8 cellular contexts compared by ENCODE assay signal in the genomic region with DNA sequence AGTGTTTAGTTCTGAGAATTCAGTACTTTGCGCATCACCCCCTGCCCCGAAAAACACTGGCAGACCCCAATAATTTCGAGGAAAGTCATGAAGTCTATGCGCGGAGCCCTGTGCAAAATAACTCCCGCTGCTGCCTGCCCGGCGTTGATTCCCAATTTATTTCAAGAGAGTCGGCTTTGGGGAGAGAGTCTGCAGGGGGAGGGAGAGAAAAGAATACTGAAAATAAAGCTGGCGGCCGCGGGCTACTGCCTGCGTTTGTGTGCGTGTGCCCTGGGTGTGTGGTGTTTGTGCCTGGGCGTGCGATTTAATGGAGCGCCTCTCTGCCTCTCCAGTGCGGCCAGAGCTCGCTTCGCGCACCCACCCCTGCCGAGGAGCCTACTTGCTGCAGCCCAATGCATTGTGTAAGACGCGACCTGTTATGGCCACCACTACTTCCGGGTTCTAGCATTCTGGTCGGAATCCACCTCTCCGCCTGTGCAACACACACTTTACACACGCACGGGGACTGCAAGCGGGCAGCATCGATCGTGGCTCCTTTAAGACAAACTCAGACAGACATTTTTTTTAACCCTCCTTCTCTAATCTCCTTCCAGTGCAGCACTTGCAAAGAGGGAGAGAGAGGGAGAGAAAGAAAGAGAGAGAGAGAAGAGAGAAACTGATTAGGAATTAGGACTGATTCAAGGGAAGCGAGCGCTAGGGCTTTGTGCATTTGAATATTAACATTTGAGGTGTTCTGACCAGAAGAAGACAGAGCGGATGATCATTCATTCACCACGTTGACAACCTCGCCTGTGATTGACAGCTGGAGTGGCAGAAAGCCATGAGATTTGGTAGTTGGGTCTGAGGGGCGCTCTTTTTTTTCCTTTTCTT. TPM values are rescaled to one million over a fixed set of nuclear protein-coding genes. Genes with fewer than 3 reads are reported as not detected.
DNase-seq lines count a peak whose midpoint lies in the region; ATAC-seq, FAIRE-seq and TF ChIP-seq lines count a peak whose summit lies in the region.

A gene (plus strand): TSS at position 447 of the 870 bp plus-strand sequence. CDS start 732 bp downstream, outside the sequence.

- H4K8ac ChIP-seq in H1 (ENCODE audit: extremely low read depth, insufficient read depth, low read length) = peak within 1 kb of the TSS; percentile 81; the same call in 1 of the 2 replicates

- peaks cover 0 to 11% of the 10 kb centered on the region in 2 experiments for H4K20me1 ChIP-seq in H1 (replicated peaks in 1 of 2; ENCODE audit: control insufficient read depth in 1 of 2, insufficient read depth in 2 of 2, low read length in 2 of 2)

- H3K56ac ChIP-seq in H1 (replicated peaks; ENCODE audit: insufficient read length, low read depth, low read length) = no peak within 1 kb of the TSS

- H3K36me3 ChIP-seq in H1 (ENCODE audit: control insufficient read depth in 2 of 4, insufficient read depth in 4 of 4, low read length in 3 of 4) = no peaks in the 10 kb centered on the region
- peaks cover 0 to 5% (median under 1%) of the 10 kb centered on the region in 4 donors for H3K36me3 ChIP-seq in liver (ENCODE audit: control insufficient read depth in 4 of 4, insufficient read depth in 3 of 4, low read depth in 1 of 4, low read length in 3 of 4)

- H3K4ac ChIP-seq in H1 (replicated peaks; ENCODE audit: insufficient read length, low read depth, low read length) = no peak within 1 kb of the TSS

- peak within 1 kb of the TSS; percentile 18; the same call in 1 of the 2 replicates for H2BK12ac ChIP-seq in H1 (ENCODE audit: low read depth, low read length)

- H3K9me3 Mint-ChIP-seq in activated T-cell treated with anti-CD3 and anti-CD28 coated beads, Interleukin-2, amount 50 U/mL, for 24 hours = no peaks in the 10 kb centered on the region
- H3K9me3 Mint-ChIP-seq in T-cell = peaks cover 0 to 2% (median 0%) of the 10 kb centered on the region in 3 donors
- H3K9me3 Mint-ChIP-seq in stimulated activated naive CD8-positive, alpha-beta T cell treated with anti-CD3 and anti-CD28 coated beads, Interleukin-15, Interleukin-2, amounts not matched to agents 100 ng/mL and 50 ng/mL, for 24 hours = no peaks in the 10 kb centered on the region

- no peak within 1 kb of the TSS for H2BK20ac ChIP-seq in H1 (ENCODE audit: low read length)

- peak within 1 kb of the TSS; percentile 71 for H3K4me3 Mint-ChIP-seq in activated T-cell treated with anti-CD3 and anti-CD28 coated beads, Interleukin-2, amount 50 U/mL, for 24 hours
- peak within 1 kb of the TSS; percentile 32 to 69 (median 64) for H3K4me3 Mint-ChIP-seq in T-cell
- peak within 1 kb of the TSS; percentile 83 for H3K4me3 Mint-ChIP-seq in stimulated activated naive CD8-positive, alpha-beta T cell treated with anti-CD3 and anti-CD28 coated beads, Interleukin-15, Interleukin-2, amounts not matched to agents 100 ng/mL and 50 ng/mL, for 24 hours

- no peaks in the 10 kb centered on the region for H3K36me3 Mint-ChIP-seq in activated T-cell treated with anti-CD3 and anti-CD28 coated beads, Interleukin-2, amount 50 U/mL, for 24 hours (ENCODE audit: low read depth)
- H3K36me3 Mint-ChIP-seq in T-cell = no peaks in the 10 kb centered on the region
- H3K36me3 Mint-ChIP-seq in stimulated activated naive CD8-positive, alpha-beta T cell treated with anti-CD3 and anti-CD28 coated beads, Interleukin-15, Interleukin-2, amounts not matched to agents 100 ng/mL and 50 ng/mL, for 24 hours (ENCODE audit: low read depth) = no peaks in the 10 kb centered on the region

- H3K4me1 Mint-ChIP-seq in activated T-cell treated with anti-CD3 and anti-CD28 coated beads, Interleukin-2, amount 50 U/mL, for 24 hours (ENCODE audit: low read depth) = peaks cover 40% of the 10 kb centered on the region
- H3K4me1 Mint-ChIP-seq in T-cell = peaks cover 39 to 44% (median 39%) of the 10 kb centered on the region in 3 donors
- H3K4me1 Mint-ChIP-seq in stimulated activated naive CD8-positive, alpha-beta T cell treated with anti-CD3 and anti-CD28 coated beads, Interleukin-15, Interleukin-2, amounts not matched to agents 100 ng/mL and 50 ng/mL, for 24 hours (ENCODE audit: low read depth) = peaks cover 39% of the 10 kb centered on the region

- H4K91ac ChIP-seq in H1 (replicated peaks; ENCODE audit: insufficient read length, low read length) = no peak within 1 kb of the TSS

- peak within 1 kb of the TSS; percentile 75 to 94 for H3K4me2 ChIP-seq in H1 (ENCODE audit: insufficient read depth in 1 of 2, low read depth in 2 of 2, low read length in 2 of 2)

- H4K5ac ChIP-seq in H1 (ENCODE audit: insufficient read length, low read depth, low read length) = no peak within 1 kb of the TSS

- H3K9me3 ChIP-seq in H1 (ENCODE audit: insufficient read depth in 2 of 2, low read depth in 1 of 2, low read length in 1 of 2) = no peaks in the 10 kb centered on the region
- no peaks in the 10 kb centered on the region for H3K9me3 ChIP-seq in liver (ENCODE audit: control insufficient read depth in 4 of 4, low read length in 3 of 4)

- TF ChIP-seq POLR2A in H1 (IDR thresholded peaks at IDR 0.05; ENCODE audit: control extremely low read depth in 1 of 2, low read depth in 2 of 2, low read length in 2 of 2) = no peak

- ATAC-seq in HG02642 (IDR thresholded peaks at IDR 0.05; ENCODE audit: poor library complexity, unreplicated experiment) (peak; percentile 76), T-cell (replicated peaks in 1 of 4) (peak in 3 of 4 experiments; percentile 11 to 34 (median 33))

- no peak for DNase-seq in activated T-cell treated with anti-CD3 and anti-CD28 coated beads, Interleukin-2, amount 50 U/mL, for 24 hours
- DNase-seq in activated T-cell treated with anti-CD3 and anti-CD28 coated beads for 4 hours (no peak), NCI-H1417 treated with DMSO at 0.1 percent for 48 hours (lab: John Stamatoyannopoulos, UW) (peak; percentile 95), T-cell (peak in 11 of 34 experiments; percentile 9 to 48 (median 16)), H1 (ENCODE audit: low read depth in 1 of 2, low spot score in 2 of 2) (peak in 1 of 2 experiments; percentile 78)

- CTCF ChIA-PET in T-cell (lab: Charles Lee) = no interaction called here
- CTCF ChIA-PET in H1 (lab: Charles Lee; ENCODE audit: partially characterized antibody) = interaction anchor here (2.1 to 10.4 kb wide), 3 partner anchors 10 to 713 kb away, joined by 5 to 161 read pairs (median 48); no protein-coding TSS in a partner anchor

- no peaks in the 10 kb centered on the region for H3K79me1 ChIP-seq in H1 (ENCODE audit: low read depth, low read length)

- H3K23ac ChIP-seq in H1 (ENCODE audit: insufficient read length) = no peak within 1 kb of the TSS

- 0% methylated on average over 38 of the region's 38 CpGs; no CpG with 5 or more reads in 1 of the 2 experiments for WGBS in H1 (ENCODE audit: extremely low coverage in 1 of 2, insufficient coverage in 1 of 2, insufficient read length in 1 of 2, insufficient replicate concordance in 2 of 2, low coverage in 1 of 2, low lambda C conversion rate in 2 of 2, missing lambda C conversion rate in 1 of 2), 2 experiments
- under 1% methylated on average over 38 of the region's 38 CpGs for WGBS in liver

- H3K23me2 ChIP-seq in H1 (ENCODE audit: low read depth, low read length) = peaks cover 18% of the 10 kb centered on the region

- peak within 1 kb of the TSS in 2 of 4 experiments; percentile 8 to 53; a peak in 2 of 7 replicates for H3K9ac ChIP-seq in H1 (replicated peaks in 1 of 4; ENCODE audit: extremely low read depth in 1 of 4, low read depth in 3 of 4, low read length in 3 of 4)
- peak within 1 kb of the TSS; percentile 80 to 85 for H3K9ac ChIP-seq in liver (ENCODE audit: low read depth in 1 of 2, low read length in 2 of 2)

- H2BK120ac ChIP-seq in H1 (replicated peaks; ENCODE audit: low read depth, low read length) = no peak within 1 kb of the TSS

- peak within 1 kb of the TSS; percentile 76; the same call in 1 of the 2 replicates for H2AFZ ChIP-seq in H1 (ENCODE audit: low read length)

- H2AK5ac ChIP-seq in H1 (ENCODE audit: low read depth, low read length) = no peak within 1 kb of the TSS

- no peak within 1 kb of the TSS for H3K27ac ChIP-seq in H1 (ENCODE audit: low read depth, low read length)
- H3K27ac ChIP-seq in liver (ENCODE audit: low read depth in 1 of 2, low read length in 2 of 2) = peak within 1 kb of the TSS; percentile 64 to 80

- H3K27me3 Mint-ChIP-seq in activated T-cell treated with anti-CD3 and anti-CD28 coated beads, Interleukin-2, amount 50 U/mL, for 24 hours = peaks cover 97% of the 10 kb centered on the region
- peaks cover 72 to 90% of the 10 kb centered on the region in 2 donors for H3K27me3 Mint-ChIP-seq in T-cell
- H3K27me3 Mint-ChIP-seq in stimulated activated naive CD8-positive, alpha-beta T cell treated with anti-CD3 and anti-CD28 coated beads, Interleukin-15, Interleukin-2, amounts not matched to agents 100 ng/mL and 50 ng/mL, for 24 hours = peaks cover 92% of the 10 kb centered on the region

- H3K4me3 ChIP-seq in H1 (ENCODE audit: extremely low read depth in 1 of 4, insufficient read depth in 2 of 4, low read depth in 3 of 4, low read length in 4 of 4) (peak within 1 kb of the TSS; percentile 42 to 67 (median 48)), liver (ENCODE audit: low read depth in 1 of 3, low read length in 3 of 3) (peak within 1 kb of the TSS; percentile 73 to 82 (median 82))

- H3K79me2 ChIP-seq in H1 (ENCODE audit: control insufficient read depth in 1 of 2, insufficient read depth in 2 of 2, low read length in 2 of 2) = no peaks in the 10 kb centered on the region

- H3K27ac Mint-ChIP-seq in activated T-cell treated with anti-CD3 and anti-CD28 coated beads, Interleukin-2, amount 50 U/mL, for 24 hours = peak within 1 kb of the TSS; percentile 4
- no peak within 1 kb of the TSS for H3K27ac Mint-ChIP-seq in T-cell
- peak within 1 kb of the TSS; percentile 28 for H3K27ac Mint-ChIP-seq in stimulated activated naive CD8-positive, alpha-beta T cell treated with anti-CD3 and anti-CD28 coated beads, Interleukin-15, Interleukin-2, amounts not matched to agents 100 ng/mL and 50 ng/mL, for 24 hours

- POLR2A ChIA-PET in T-cell (lab: Charles Lee) (no interaction called here), H1 (lab: Charles Lee; ENCODE audit: partially characterized antibody) (interaction anchor here (0.8 to 2.3 kb wide), 5 partner anchors 10 to 144 kb away, joined by 3 to 10 read pairs (median 4); no protein-coding TSS in a partner anchor)

- H3K18ac ChIP-seq in H1 (ENCODE audit: extremely low read depth, low read length) = no peak within 1 kb of the TSS; the same call in 1 of the 2 replicates

- H2BK5ac ChIP-seq in H1 (ENCODE audit: low read depth, low read length) = no peak within 1 kb of the TSS

- H3K14ac ChIP-seq in H1 (ENCODE audit: insufficient read length) = no peak within 1 kb of the TSS

- peak in 1 of 2 experiments; percentile 97; a peak in 2 of 3 replicates for TF ChIP-seq EP300 in H1 (IDR thresholded peaks at IDR 0.05; ENCODE audit: borderline replicate concordance in 1 of 2, low read depth in 2 of 2, low read length in 2 of 2)

- no peak for TF ChIP-seq CTCF in H1 (IDR thresholded peaks at IDR 0.05; ENCODE audit: control extremely low read depth in 1 of 3, insufficient read depth in 1 of 3, low read depth in 1 of 3, low read length in 3 of 3)
- peak; percentile 5 for TF ChIP-seq CTCF in liver (IDR thresholded peaks at IDR 0.05; ENCODE audit: low read depth, low read length, missing input control)

- TF ChIP-seq RAD21 in H1 (IDR thresholded peaks at IDR 0.05 in 1 of 2, conservative IDR thresholded peaks at IDR 0.05 in 1 of 2; ENCODE audit: low read depth in 2 of 2, low read length in 2 of 2) (no peak), liver (IDR thresholded peaks at IDR 0.05) (peak; percentile 25 to 68)

- FAIRE-seq in H1 (lab: Jason Lieb, UNC) = peak; percentile 7

- H3K4me1 ChIP-seq in H1 (replicated peaks in 1 of 4; ENCODE audit: control insufficient read depth in 3 of 4, insufficient read depth in 4 of 4, low read length in 3 of 4) (peaks cover 2 to 31% (median 11%) of the 10 kb centered on the region in 4 experiments), liver (ENCODE audit: control insufficient read depth in 4 of 4, insufficient read depth in 4 of 4, low read length in 3 of 4) (peaks cover 0 to 30% (median 21%) of the 10 kb centered on the region in 4 donors)

- H3K27me3 ChIP-seq in H1 (replicated peaks in 1 of 4; ENCODE audit: control insufficient read depth in 3 of 4, extremely low read depth in 1 of 4, insufficient read depth in 3 of 4, low read length in 3 of 4) (peaks cover 61 to 100% (median 90%) of the 10 kb centered on the region in 4 experiments), liver (ENCODE audit: control insufficient read depth in 4 of 4, insufficient read depth in 4 of 4, low read length in 3 of 4) (no peaks in the 10 kb centered on the region)

- no peak within 1 kb of the TSS for H2BK15ac ChIP-seq in H1 (ENCODE audit: low read length)

RNA-seq across cellular contexts. Expression of the gene that starts here (rescaled TPM):
- total RNA-seq in T-cell = 1 to 10 TPM in 2 of 5 donors, under 1 TPM in 3; 0.32 to 3.4 (median 0.90) TPM
- total RNA-seq in H1 (2021; fragmentation: NEBNext Ultra II Directional; extraction: Animal tissue kit (Norgen Biotek cat#: 25700)) = 0.63 and 1.2 TPM in 2 replicates
- polyA plus RNA-seq in H1 (2011; rRNA removed) = 0.17 and 0.30 TPM in 2 replicates
- polyA plus RNA-seq in H1 (2011; cell fraction: cytosol; rRNA removed) = 0.14 TPM
- 0.54 TPM for polyA plus RNA-seq in H1 (2011; cell fraction: nucleus; rRNA removed)
- 0.17 to 0.47 TPM (median 0.33 TPM) in 4 replicates for polyA plus RNA-seq in H1 (2012, experiment 1 of 2)
- polyA plus RNA-seq in H1 (2012, experiment 2 of 2) = not detected
- 0.16 TPM for polyA plus RNA-seq in H1 (2013, experiment 1 of 2)
- 0.09 TPM for polyA plus RNA-seq in H1 (2013, experiment 2 of 2)
- polyA minus RNA-seq in H1 (2011; rRNA and poly(A)+ RNA removed) = 0.24 and 1.2 TPM in 2 replicates
- not detected for polyA minus RNA-seq in H1 (2011; cell fraction: cytosol; rRNA and poly(A)+ RNA removed)
- polyA minus RNA-seq in H1 (2011; cell fraction: nucleus; rRNA and poly(A)+ RNA removed) = 1.5 TPM
- 1 to 10 TPM; 6.3 to 8.6 TPM for total RNA-seq in liver
- polyA plus RNA-seq in liver = 1 to 10 TPM; 1.6 to 4.7 TPM

Comparison
In these comparisons a context has a peak if more than half of its experiments do, and no peak if none do; other contexts are left out.
1. H3K27ac Mint-ChIP-seq: peak in activated T-cell treated with anti-CD3 and anti-CD28 coated beads, Interleukin-2, amount 50 U/mL, for 24 hours (single experiment) and stimulated activated naive CD8-positive, alpha-beta T cell treated with anti-CD3 and anti-CD28 coated beads, Interleukin-15, Interleukin-2, amounts not matched to agents 100 ng/mL and 50 ng/mL, for 24 hours (single experiment); none in T-cell (0 of 2).
2. Peak in every context shown above with its lines, with median percentiles within 50 percentile points of each other: H3K4me3 Mint-ChIP-seq.